21 cellular contexts compared by ENCODE assay signal in genomic region chr16:47866431-47866830, GRCh38.
DNase-seq lines count a peak whose midpoint lies in the region; ATAC-seq, FAIRE-seq and TF ChIP-seq lines count a peak whose summit lies in the region.
"Had no signal": no experiment of that assay in that cellular context is flagged by ENCODE, and none has a peak within 500 bp of the region (broad histone marks: within the 10 kb centered on the region; RNA-seq: fewer than 3 reads in every experiment).

No MANE protein-coding gene starts in this region.

- POLR2A ChIA-PET in H1 (lab: Charles Lee; ENCODE audit: partially characterized antibody): no interaction called here

- H3K27ac Mint-ChIP-seq in GM23338: no peak overlapping the region
- peak overlapping the region; percentile 30 for H3K27ac Mint-ChIP-seq in neural crest cell (ENCODE audit: unreplicated experiment)
- H3K27ac Mint-ChIP-seq: CD4-positive, alpha-beta T cell had no signal

- H4K5ac ChIP-seq in H1 (ENCODE audit: insufficient read length, low read depth, low read length): no peak overlapping the region

- CTCF ChIA-PET in H1 (lab: Charles Lee; ENCODE audit: partially characterized antibody): interaction anchor here (1.3 kb wide), 1 partner anchor 9 kb away, joined by 4 read pairs; no protein-coding TSS in a partner anchor

- H3K14ac ChIP-seq in H1 (ENCODE audit: insufficient read length): no peak overlapping the region

- H3K18ac ChIP-seq in H1 (ENCODE audit: extremely low read depth, low read length): no peak overlapping the region

- H3K9me2 ChIP-seq in GM23338 (ENCODE audit: insufficient read depth): peaks cover 9% of the 10 kb centered on the region

- no peaks in the 10 kb centered on the region for H3K27me3 Mint-ChIP-seq in GM23338 (ENCODE audit: insufficient read depth, low read depth, poor library complexity)
- no peaks in the 10 kb centered on the region for H3K27me3 Mint-ChIP-seq in neural crest cell (ENCODE audit: low read depth)

- TF ChIP-seq CTCF in GM23338 (conservative IDR thresholded peaks at IDR 0.05; ENCODE audit: low read depth in 2 of 2): no peak
- TF ChIP-seq CTCF in RWPE2 (IDR thresholded peaks at IDR 0.05; ENCODE audit: poor library complexity, severe bottlenecking): no peak
- no peak for TF ChIP-seq CTCF in H1 (IDR thresholded peaks at IDR 0.05; ENCODE audit: control extremely low read depth in 1 of 3, insufficient read depth in 1 of 3, low read depth in 1 of 3, low read length in 3 of 3)
- no peak for TF ChIP-seq CTCF in neural crest cell (conservative IDR thresholded peaks at IDR 0.05)

- H3K4me3 Mint-ChIP-seq in GM23338: no peak overlapping the region
- H3K4me3 Mint-ChIP-seq in neural crest cell: peak overlapping the region; percentile 44
- H3K4me3 Mint-ChIP-seq: CD4-positive, alpha-beta T cell had no signal

- H2AK5ac ChIP-seq in H1 (ENCODE audit: low read depth, low read length): no peak overlapping the region

- TF ChIP-seq RAD21 in H1 (IDR thresholded peaks at IDR 0.05 in 1 of 2, conservative IDR thresholded peaks at IDR 0.05 in 1 of 2; ENCODE audit: low read depth in 2 of 2, low read length in 2 of 2): no peak

- peaks cover 8% of the 10 kb centered on the region for H3K9me3 ChIP-seq in RWPE2 (ENCODE audit: severe bottlenecking)
- H3K9me3 ChIP-seq in H1 (ENCODE audit: insufficient read depth in 2 of 2, low read depth in 1 of 2, low read length in 1 of 2): no peaks in the 10 kb centered on the region
- H3K9me3 ChIP-seq: Caco-2 had no signal

- H2BK120ac ChIP-seq in H1 (replicated peaks; ENCODE audit: low read depth, low read length): peak overlapping the region; percentile 39

- no peak overlapping the region for H2BK20ac ChIP-seq in H1 (ENCODE audit: low read length)

- H3K36me3 Mint-ChIP-seq in GM23338 (ENCODE audit: low read depth) (no peaks in the 10 kb centered on the region), neural crest cell (ENCODE audit: low read depth) (peaks cover 5% of the 10 kb centered on the region)

- no peaks in the 10 kb centered on the region for H3K36me3 ChIP-seq in GM23338 (ENCODE audit: insufficient read depth)
- H3K36me3 ChIP-seq in RWPE2 (ENCODE audit: low read depth): no peaks in the 10 kb centered on the region
- H3K36me3 ChIP-seq in H1 (ENCODE audit: control insufficient read depth in 2 of 4, insufficient read depth in 4 of 4, low read length in 3 of 4): no peaks in the 10 kb centered on the region

- H3F3A ChIP-seq in GM23338 (replicated peaks; ENCODE audit: low read depth): no peaks in the 10 kb centered on the region

- H3K4me1 Mint-ChIP-seq in GM23338 (peaks cover 6% of the 10 kb centered on the region), neural crest cell (peaks cover 28% of the 10 kb centered on the region)

- H3K9ac ChIP-seq in H1 (replicated peaks in 1 of 4; ENCODE audit: extremely low read depth in 1 of 4, low read depth in 3 of 4, low read length in 3 of 4): no peak overlapping the region

- no peak for FAIRE-seq in H1 (lab: Jason Lieb, UNC)
- FAIRE-seq: A204.1, GM19239, HepG2 had no signal

- H3K23ac ChIP-seq in H1 (ENCODE audit: insufficient read length): no peak overlapping the region

- H3K27me3 ChIP-seq in GM23338 (ENCODE audit: insufficient read depth): no peaks in the 10 kb centered on the region
- H3K27me3 ChIP-seq in RWPE2 (ENCODE audit: insufficient read depth, poor library complexity, severe bottlenecking): no peaks in the 10 kb centered on the region
- no peaks in the 10 kb centered on the region for H3K27me3 ChIP-seq in H1 (replicated peaks in 1 of 4; ENCODE audit: control insufficient read depth in 3 of 4, extremely low read depth in 1 of 4, insufficient read depth in 3 of 4, low read length in 3 of 4)

- H3K4me1 ChIP-seq in GM23338 (ENCODE audit: insufficient read depth): peaks cover 17% of the 10 kb centered on the region
- peaks cover 2% of the 10 kb centered on the region for H3K4me1 ChIP-seq in RWPE2 (ENCODE audit: insufficient read depth, poor library complexity, severe bottlenecking)
- peaks cover 0 to 14% (median 1%) of the 10 kb centered on the region in 4 experiments; a peak in 2 of 7 replicates for H3K4me1 ChIP-seq in H1 (replicated peaks in 1 of 4; ENCODE audit: control insufficient read depth in 3 of 4, insufficient read depth in 4 of 4, low read length in 3 of 4)

- DNase-seq in GM23338 (ENCODE audit: low spot score) (no peak), RWPE2 (ENCODE audit: low spot score) (no peak), H1 (ENCODE audit: low read depth in 1 of 2, low spot score in 2 of 2) (no peak), neural crest cell (ENCODE audit: low read depth, low spot score) (no peak), globus pallidus (ENCODE audit: low spot score) (no peak), MV-4-11 (lab: John Stamatoyannopoulos, UW) (no peak)
- DNase-seq: Caco-2; CD4-positive, alpha-beta T cell; GF-D8; GOT3; KBM-7; NCI-H1436 treated with DMSO at 0.1 percent for 48 hours; NCI-H2029; NCI-H345; NCI-H524 treated with DMSO at 0.1 percent for 48 hours had no signal

- H2AFZ ChIP-seq in GM23338 (peak overlapping the region; percentile 45), H1 (ENCODE audit: low read length) (no peak overlapping the region)

- peaks cover 2% of the 10 kb centered on the region for H3K9me3 Mint-ChIP-seq in GM23338
- peaks cover 5% of the 10 kb centered on the region for H3K9me3 Mint-ChIP-seq in neural crest cell

- H3K4me3 ChIP-seq in GM23338 (no peak overlapping the region), RWPE2 (ENCODE audit: severe bottlenecking) (no peak overlapping the region), H1 (ENCODE audit: extremely low read depth in 1 of 4, insufficient read depth in 2 of 4, low read depth in 3 of 4, low read length in 4 of 4) (no peak overlapping the region)

- H2BK12ac ChIP-seq in H1 (ENCODE audit: low read depth, low read length): 0 out of 2 replicates have a peak overlapping the region, but pooled peaks have one; percentile 88

- H4K8ac ChIP-seq in H1 (ENCODE audit: extremely low read depth, insufficient read depth, low read length): no peak overlapping the region

- TF ChIP-seq POLR2A in H1 (IDR thresholded peaks at IDR 0.05; ENCODE audit: control extremely low read depth in 1 of 2, low read depth in 2 of 2, low read length in 2 of 2): no peak

- H4K91ac ChIP-seq in H1 (replicated peaks; ENCODE audit: insufficient read length, low read length): no peak overlapping the region

- 83% methylated on average over 4 of the region's 4 CpGs; no CpG with 5 or more reads in 1 of the 2 experiments for WGBS in H1 (ENCODE audit: extremely low coverage in 1 of 2, insufficient coverage in 1 of 2, insufficient read length in 1 of 2, insufficient replicate concordance in 2 of 2, low coverage in 1 of 2, low lambda C conversion rate in 2 of 2, missing lambda C conversion rate in 1 of 2), 2 experiments

- no peaks in the 10 kb centered on the region for H3K79me2 ChIP-seq in GM23338 (replicated peaks; ENCODE audit: insufficient read depth)
- H3K79me2 ChIP-seq in H1 (ENCODE audit: control insufficient read depth in 1 of 2, insufficient read depth in 2 of 2, low read length in 2 of 2): no peaks in the 10 kb centered on the region

- H3K56ac ChIP-seq in H1 (replicated peaks; ENCODE audit: insufficient read length, low read depth, low read length): no peak overlapping the region

- H4K20me1 ChIP-seq in GM23338 (replicated peaks; ENCODE audit: insufficient read depth) (no peaks in the 10 kb centered on the region), H1 (replicated peaks in 1 of 2; ENCODE audit: control insufficient read depth in 1 of 2, insufficient read depth in 2 of 2, low read length in 2 of 2) (no peaks in the 10 kb centered on the region)

- H3K4me2 ChIP-seq in GM23338 (no peak overlapping the region), H1 (ENCODE audit: insufficient read depth in 1 of 2, low read depth in 2 of 2, low read length in 2 of 2) (no peak overlapping the region)

- H3K79me1 ChIP-seq in H1 (ENCODE audit: low read depth, low read length): no peaks in the 10 kb centered on the region

- H3K4ac ChIP-seq in H1 (replicated peaks; ENCODE audit: insufficient read length, low read depth, low read length): no peak overlapping the region

- no peak overlapping the region for H2BK5ac ChIP-seq in H1 (ENCODE audit: low read depth, low read length)

- H2BK15ac ChIP-seq in H1 (ENCODE audit: low read length): no peak overlapping the region

- no peaks in the 10 kb centered on the region for H3K23me2 ChIP-seq in H1 (ENCODE audit: low read depth, low read length)

- ATAC-seq in GM23338 (no peak), RWPE2 (ENCODE audit: low read depth) (peak; percentile 23; the same call in 1 of the 3 replicates), GM21381 (IDR thresholded peaks at IDR 0.05; ENCODE audit: unreplicated experiment) (no peak)
- ATAC-seq: HepG2, Panc1, Right ventricle myocardium inferior had no signal

- H3K27ac ChIP-seq in GM23338 (ENCODE audit: low read depth): no peak overlapping the region
- H3K27ac ChIP-seq in RWPE2 (ENCODE audit: poor library complexity, severe bottlenecking): no peak overlapping the region
- H3K27ac ChIP-seq in H1 (ENCODE audit: low read depth, low read length): no peak overlapping the region

- TF ChIP-seq EP300 in H1 (IDR thresholded peaks at IDR 0.05; ENCODE audit: borderline replicate concordance in 1 of 2, low read depth in 2 of 2, low read length in 2 of 2): no peak

TF ChIP-seq in GM23338, 12 proteins besides CTCF, POLR2A, EP300 and RAD21 (continues in another document):
- TF ChIP-seq ETS1 (IDR thresholded peaks at IDR 0.05) (no peak), STAT1 (IDR thresholded peaks at IDR 0.05; ENCODE audit: unreplicated experiment) (no peak), JUNB (IDR thresholded peaks at IDR 0.05; ENCODE audit: unreplicated experiment) (no peak)

TF ChIP-seq in H1, 55 proteins besides CTCF, POLR2A, EP300 and RAD21 (continues in another document):
- no peak for TF ChIP-seq JUN (IDR thresholded peaks at IDR 0.05; ENCODE audit: low read depth, low read length)
- no peak for TF ChIP-seq RXRA (IDR thresholded peaks at IDR 0.05; ENCODE audit: insufficient read depth, low read depth, low read length)
